ENCODE assay signal across 17 cellular contexts in the genomic region with DNA sequence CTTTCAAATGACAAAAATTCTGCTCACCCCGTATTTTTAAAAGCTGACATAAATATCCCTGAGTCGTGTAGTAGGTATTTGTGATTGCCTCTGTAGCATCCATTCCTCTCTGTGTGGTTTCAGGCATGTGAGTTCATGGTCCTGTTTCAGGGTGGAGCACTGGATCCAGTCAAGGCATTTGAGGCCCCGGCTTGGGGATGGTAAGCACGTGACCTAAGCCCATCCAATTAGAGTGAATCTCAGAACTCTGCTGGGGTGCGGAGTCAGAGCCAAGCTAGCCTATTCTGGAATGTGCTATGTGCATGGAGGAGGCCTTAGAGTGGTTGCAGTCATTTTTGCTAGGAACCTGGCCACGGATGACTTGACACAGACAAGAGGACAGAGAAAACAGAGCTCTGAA. TPM values are rescaled to one million over a fixed set of nuclear protein-coding genes. Genes with fewer than 3 reads are reported as not detected.
DNase-seq lines count a peak whose midpoint lies in the region; ATAC-seq and TF ChIP-seq lines count a peak whose summit lies in the region.
"Had no signal": no experiment of that assay in that cellular context is flagged by ENCODE, and none has a peak within 500 bp of the region (broad histone marks: within the 10 kb centered on the region; RNA-seq: fewer than 3 reads in every experiment).

No MANE protein-coding gene starts in this region.

- WGBS in mammary epithelial cell (ENCODE audit: low coverage, missing lambda C conversion rate), result 46% methylated on average over 6 of the region's 6 CpGs

- in situ Hi-C loops in mammary epithelial cell (cut with MboI; ENCODE audit: low sequenced_read_pairs in 2 of 2), result no loop called here

- DNase-seq in mammary epithelial cell (peak; percentile 53), breast epithelium (ENCODE audit: low spot score in 2 of 2) (no peak), astrocyte of the hippocampus (ENCODE audit: low read depth, low spot score) (peak; percentile 60), glomerular visceral epithelial cell (ENCODE audit: extremely low spot score) (peak; percentile 53), caudate nucleus (lab: John Stamatoyannopoulos, UW) (no peak), colonic mucosa (no peak), Caco-2 (no peak)
- DNase-seq: activated CD4-positive, alpha-beta T cell treated with anti-CD3 and anti-CD28 coated beads for 1 hour; activated naive CD4-positive, alpha-beta T cell treated with anti-CD3 and anti-CD28 coated beads for 36 hours; hippocampal formation; stimulated activated CD4-positive, alpha-beta T cell treated with anti-CD3 and anti-CD28 coated beads, Interleukin-1b, Interleukin-23, amount 100 ng/mL, for 48 hours; T-helper 2 cell had no signal

- H3K36me3 ChIP-seq in mammary epithelial cell (ENCODE audit: insufficient read depth, low read length) (no peaks in the 10 kb centered on the region), breast epithelium (no peaks in the 10 kb centered on the region), colonic mucosa (no peaks in the 10 kb centered on the region), Caco-2 (ENCODE audit: control insufficient read depth, insufficient read depth, low read length) (no peaks in the 10 kb centered on the region)
- H3K36me3 ChIP-seq: MG63, thoracic aorta had no signal

- no peak overlapping the region for H3K4me3 Mint-ChIP-seq in Caco-2 (ENCODE audit: unreplicated experiment)
- H3K4me3 Mint-ChIP-seq: activated naive CD4-positive, alpha-beta T cell treated with anti-CD3 and anti-CD28 coated beads for 36 hours; central memory CD8-positive, alpha-beta T cell; neural crest cell had no signal

- H3K36me3 Mint-ChIP-seq in Caco-2 (ENCODE audit: insufficient read depth, unreplicated experiment), result peaks cover 14% of the 10 kb centered on the region

- no peaks in the 10 kb centered on the region for H3K4me1 Mint-ChIP-seq in Caco-2 (ENCODE audit: low read depth, unreplicated experiment)

- H2AFZ ChIP-seq in mammary epithelial cell (ENCODE audit: low read depth, low read length), result peak overlapping the region; percentile 20

- H3K9me3 Mint-ChIP-seq in Caco-2 (ENCODE audit: unreplicated experiment), result no peaks in the 10 kb centered on the region
- H3K9me3 Mint-ChIP-seq: activated naive CD4-positive, alpha-beta T cell treated with anti-CD3 and anti-CD28 coated beads for 36 hours; central memory CD8-positive, alpha-beta T cell; neural crest cell had no signal

- no peaks in the 10 kb centered on the region for H4K20me1 ChIP-seq in mammary epithelial cell (ENCODE audit: insufficient read depth, low read length)

- TF ChIP-seq POLR2A in breast epithelium (IDR thresholded peaks at IDR 0.05), result no peak

- BruUV-seq in mammary epithelial cell (replicated peaks; lab: Mats Ljungman, UMichigan) (no TSS peak), Caco-2 (replicated peaks; lab: Mats Ljungman, UMichigan) (no TSS peak)

- no peaks in the 10 kb centered on the region for H3K27me3 Mint-ChIP-seq in Caco-2 (ENCODE audit: insufficient read depth, unreplicated experiment)

- dilution Hi-C loops in mammary epithelial cell (cut with HindIII; ENCODE audit: low sequenced_read_pairs), result loop anchor here (5.0 kb wide), 1 partner anchor 79 kb away; no protein-coding TSS in a partner anchor

- H3K27ac Mint-ChIP-seq in Caco-2 (ENCODE audit: unreplicated experiment), result no peak overlapping the region
- H3K27ac Mint-ChIP-seq: activated naive CD4-positive, alpha-beta T cell treated with anti-CD3 and anti-CD28 coated beads for 36 hours had no signal

- H3K27ac ChIP-seq in mammary epithelial cell (ENCODE audit: insufficient read depth, low read depth, low read length) (no peak overlapping the region), breast epithelium (no peak overlapping the region), caudate nucleus (ENCODE audit: low read depth, low read length) (no peak overlapping the region), colonic mucosa (no peak overlapping the region)
- H3K27ac ChIP-seq: thoracic aorta had no signal

- H3K4me3 ChIP-seq in mammary epithelial cell (replicated peaks in 1 of 3; ENCODE audit: insufficient read depth in 1 of 3, low read depth in 2 of 3, low read length in 3 of 3) (no peak overlapping the region), breast epithelium (no peak overlapping the region), colonic mucosa (no peak overlapping the region), Caco-2 (ENCODE audit: low read depth, low read length) (no peak overlapping the region)
- H3K4me3 ChIP-seq: MG63, thoracic aorta had no signal

- H3K27me3 ChIP-seq in mammary epithelial cell (ENCODE audit: insufficient read depth, low read length) (no peaks in the 10 kb centered on the region), breast epithelium (no peaks in the 10 kb centered on the region), colonic mucosa (peaks cover 4% of the 10 kb centered on the region), Caco-2 (replicated peaks; ENCODE audit: control insufficient read depth, insufficient read depth, low read length) (no peaks in the 10 kb centered on the region)
- H3K27me3 ChIP-seq: MG63 had no signal

- CTCF ChIA-PET in mammary epithelial cell (lab: Charles Lee; ENCODE audit: low non-redundant PET), result no interaction called here
- CTCF ChIA-PET in Caco-2 (lab: Charles Lee), result no interaction called here

- TF ChIP-seq CTCF in mammary epithelial cell (conservative IDR thresholded peaks at IDR 0.05 in 1 of 2, IDR thresholded peaks at IDR 0.05 in 1 of 2; ENCODE audit: extremely low read depth in 1 of 2, insufficient read depth in 1 of 2, low read depth in 1 of 2, low read length in 2 of 2) (no peak), breast epithelium (IDR thresholded peaks at IDR 0.05) (no peak), colonic mucosa (IDR thresholded peaks at IDR 0.05) (no peak), Caco-2 (IDR thresholded peaks at IDR 0.05; ENCODE audit: insufficient read depth in 1 of 2, low read depth in 1 of 2, low read length in 1 of 2, severe bottlenecking in 1 of 2, unreplicated experiment in 1 of 2) (no peak)

- ATAC-seq in HG03457 (IDR thresholded peaks at IDR 0.05; ENCODE audit: unreplicated experiment), result no peak

- POLR2A ChIA-PET in Caco-2 (lab: Charles Lee), result no interaction called here

- no peak overlapping the region for H3K4me2 ChIP-seq in mammary epithelial cell (ENCODE audit: insufficient read depth, low read depth, low read length)

- H3K9ac ChIP-seq in mammary epithelial cell (ENCODE audit: insufficient read depth, low read length), result no peak overlapping the region
- no peak overlapping the region for H3K9ac ChIP-seq in colonic mucosa (ENCODE audit: low read depth in 2 of 2, low read length in 2 of 2)

- H3K9me3 ChIP-seq in mammary epithelial cell (replicated peaks; ENCODE audit: insufficient read depth, low read length), result no peaks in the 10 kb centered on the region
- peaks cover 0 to 5% of the 10 kb centered on the region in 2 donors for H3K9me3 ChIP-seq in breast epithelium
- no peaks in the 10 kb centered on the region for H3K9me3 ChIP-seq in colonic mucosa
- H3K9me3 ChIP-seq in Caco-2, result no peaks in the 10 kb centered on the region
- H3K9me3 ChIP-seq: thoracic aorta had no signal

- peaks cover 6% of the 10 kb centered on the region for H3K79me2 ChIP-seq in mammary epithelial cell (ENCODE audit: insufficient read depth, low read length)

- intact Hi-C loops in mammary epithelial cell (cut with micrococcal nuclease), result no loop called here
- intact Hi-C loops in breast epithelium (cut with DNase I; ENCODE audit: low total_unique reads), result no loop called here
- intact Hi-C loops in colonic mucosa (cut with DNase I), result no loop called here
- intact Hi-C loops in Caco-2 (cut with micrococcal nuclease; ENCODE audit: unreplicated experiment), result no loop called here

- H3K4me1 ChIP-seq in mammary epithelial cell (ENCODE audit: insufficient read depth, low read length) (peaks cover 26% of the 10 kb centered on the region), breast epithelium (no peaks in the 10 kb centered on the region), colonic mucosa (peaks cover 4% of the 10 kb centered on the region), Caco-2 (no peaks in the 10 kb centered on the region)

RNA-seq across cellular contexts. Expression of a gene that starts 4.3 kb away (rescaled TPM):
- total RNA-seq in mammary epithelial cell (10 to 100 TPM; 21.0 to 45.9 TPM), breast epithelium (10 to 100 TPM; 23.3 to 89.5 (median 38.3) TPM), colonic mucosa (1 to 10 TPM; 5.8 to 7.4 TPM), Caco-2 (2022) (22.2 and 27.9 TPM in 2 replicates)
- 41.8 TPM for polyA plus RNA-seq in mammary epithelial cell
- polyA minus RNA-seq in mammary epithelial cell, result 18.7 TPM

Comparison
In these comparisons a context has a peak if more than half of its experiments do, and no peak if none do; other contexts are left out.
1. DNase-seq: peak in mammary epithelial cell (single experiment), astrocyte of the hippocampus (single experiment) and glomerular visceral epithelial cell (single experiment); none in breast epithelium (0 of 2), caudate nucleus (0 of 61), colonic mucosa (single experiment) and Caco-2 (0 of 2).